Comparison of ENCODE assay signal across 8 cellular contexts in genomic region chr13:48155850-48156249, GRCh38.
A peak's percentile ranks its signal among the peaks of the same experiment; 100 is the strongest.
DNase-seq lines count a peak whose midpoint lies in the region; ATAC-seq, FAIRE-seq and TF ChIP-seq lines count a peak whose summit lies in the region.

No MANE protein-coding gene starts in this region.

- H3K4me1 Mint-ChIP-seq in T-helper 17 cell: peaks cover 63% of the 10 kb centered on the region

- peak overlapping the region; percentile 73 for H3K4me3 Mint-ChIP-seq in T-helper 17 cell

- H3K9me3 ChIP-seq in T-helper 17 cell (ENCODE audit: control insufficient read depth, low read length, poor library complexity, severe bottlenecking): no peaks in the 10 kb centered on the region

- ATAC-seq in HG03196 (IDR thresholded peaks at IDR 0.05; ENCODE audit: unreplicated experiment): peak; percentile 55
- peak; percentile 87 for ATAC-seq in T-helper 17 cell
- ATAC-seq in left cardiac atrium: peak; percentile 51 to 81

- TF ChIP-seq POLR2A in GM12892 (IDR thresholded peaks at IDR 0.05; ENCODE audit: low read depth, low read length): no peak

- FAIRE-seq in GM12892 (lab: Jason Lieb, UNC): no peak

- peaks cover 7% of the 10 kb centered on the region for H3K36me3 Mint-ChIP-seq in T-helper 17 cell (ENCODE audit: low read depth)

- peak overlapping the region; percentile 100 for H3K27ac Mint-ChIP-seq in T-helper 17 cell

- H3K27me3 Mint-ChIP-seq in T-helper 17 cell: no peaks in the 10 kb centered on the region

- DNase-seq in DMS53 (lab: John Stamatoyannopoulos, UW): peak; percentile 81
- DNase-seq in T-helper 17 cell: peak in 2 of 3 donors; percentile 9
- no peak for DNase-seq in left cardiac atrium
- no peak for DNase-seq in ureter (ENCODE audit: low spot score)
- no peak for DNase-seq in iPS-NIHi7 (ENCODE audit: extremely low spot score)
- DNase-seq in GM12892 (ENCODE audit: insufficient read length): no peak
- no peak for DNase-seq in amniotic stem cell (lab: John Stamatoyannopoulos, UW)

- intact Hi-C loops in left cardiac atrium (cut with DNase I): no loop called here

Comparison
In these comparisons a context has a peak if more than half of its experiments do, and no peak if none do; other contexts are left out.
1. DNase-seq: peak in DMS53 (single experiment) and T-helper 17 cell (2 of 3); none in left cardiac atrium (single experiment), ureter (single experiment), iPS-NIHi7 (single experiment), GM12892 (single experiment) and amniotic stem cell (single experiment).
2. Peak in every context shown above with its lines, with median percentiles within 50 percentile points of each other: ATAC-seq.